2 cellular contexts compared by ENCODE assay signal in genomic region chr1:243923292-243924171, GRCh38.
TF ChIP-seq lines count a peak whose summit lies in the region.

No MANE protein-coding gene starts in this region.

TF ChIP-seq in SK-N-SH, 30 proteins besides CTCF, POLR2A, EP300 and RAD21:
- TF ChIP-seq ZBTB33 (IDR thresholded peaks at IDR 0.05; ENCODE audit: borderline replicate concordance, low read depth) (no peak), JUND (IDR thresholded peaks at IDR 0.05) (no peak), CHD2 (IDR thresholded peaks at IDR 0.05; ENCODE audit: low read length, partially characterized antibody) (no peak), TEAD4 (IDR thresholded peaks at IDR 0.05; ENCODE audit: borderline replicate concordance, insufficient read depth) (no peak), RCOR1 (IDR thresholded peaks at IDR 0.05; ENCODE audit: low read length) (no peak), SIN3A (IDR thresholded peaks at IDR 0.05; ENCODE audit: borderline replicate concordance, low read depth, low read length) (no peak), RXRA (IDR thresholded peaks at IDR 0.05; ENCODE audit: borderline replicate concordance, low read depth) (no peak)
TF ChIP-seq in SK-N-SH: peak in this region for 0.

TF ChIP-seq in SK-N-SH treated with all-trans-retinoic acid at 6 μM for 48 hours, 23 proteins besides CTCF, POLR2A, EP300 and RAD21 (continued from another document):
- TF ChIP-seq CREB5 (CRISPR knock-in tag; IDR thresholded peaks at IDR 0.05; ENCODE audit: low read depth) (no peak), PPARA (CRISPR knock-in tag; IDR thresholded peaks at IDR 0.05; ENCODE audit: borderline replicate concordance) (no peak), ZNF70 (CRISPR knock-in tag; IDR thresholded peaks at IDR 0.05) (no peak), OSR1 (CRISPR knock-in tag; IDR thresholded peaks at IDR 0.05) (no peak), GLIS3 (CRISPR knock-in tag; IDR thresholded peaks at IDR 0.05) (no peak)
- TF ChIP-seq, protein P1, sequence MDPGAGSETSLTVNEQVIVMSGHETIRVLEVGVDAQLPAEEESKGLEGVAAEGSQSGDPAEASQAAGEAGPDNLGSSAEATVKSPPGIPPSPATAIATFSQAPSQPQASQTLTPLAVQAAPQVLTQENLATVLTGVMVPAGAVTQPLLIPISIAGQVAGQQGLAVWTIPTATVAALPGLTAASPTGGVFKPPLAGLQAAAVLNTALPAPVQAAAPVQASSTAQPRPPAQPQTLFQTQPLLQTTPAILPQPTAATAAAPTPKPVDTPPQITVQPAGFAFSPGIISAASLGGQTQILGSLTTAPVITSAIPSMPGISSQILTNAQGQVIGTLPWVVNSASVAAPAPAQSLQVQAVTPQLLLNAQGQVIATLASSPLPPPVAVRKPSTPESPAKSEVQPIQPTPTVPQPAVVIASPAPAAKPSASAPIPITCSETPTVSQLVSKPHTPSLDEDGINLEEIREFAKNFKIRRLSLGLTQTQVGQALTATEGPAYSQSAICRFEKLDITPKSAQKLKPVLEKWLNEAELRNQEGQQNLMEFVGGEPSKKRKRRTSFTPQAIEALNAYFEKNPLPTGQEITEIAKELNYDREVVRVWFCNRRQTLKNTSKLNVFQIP (CRISPR knock-in tag; IDR thresholded peaks at IDR 0.05; ENCODE audit: borderline replicate concordance, low read depth): no peak
- TF ChIP-seq, protein P2, sequence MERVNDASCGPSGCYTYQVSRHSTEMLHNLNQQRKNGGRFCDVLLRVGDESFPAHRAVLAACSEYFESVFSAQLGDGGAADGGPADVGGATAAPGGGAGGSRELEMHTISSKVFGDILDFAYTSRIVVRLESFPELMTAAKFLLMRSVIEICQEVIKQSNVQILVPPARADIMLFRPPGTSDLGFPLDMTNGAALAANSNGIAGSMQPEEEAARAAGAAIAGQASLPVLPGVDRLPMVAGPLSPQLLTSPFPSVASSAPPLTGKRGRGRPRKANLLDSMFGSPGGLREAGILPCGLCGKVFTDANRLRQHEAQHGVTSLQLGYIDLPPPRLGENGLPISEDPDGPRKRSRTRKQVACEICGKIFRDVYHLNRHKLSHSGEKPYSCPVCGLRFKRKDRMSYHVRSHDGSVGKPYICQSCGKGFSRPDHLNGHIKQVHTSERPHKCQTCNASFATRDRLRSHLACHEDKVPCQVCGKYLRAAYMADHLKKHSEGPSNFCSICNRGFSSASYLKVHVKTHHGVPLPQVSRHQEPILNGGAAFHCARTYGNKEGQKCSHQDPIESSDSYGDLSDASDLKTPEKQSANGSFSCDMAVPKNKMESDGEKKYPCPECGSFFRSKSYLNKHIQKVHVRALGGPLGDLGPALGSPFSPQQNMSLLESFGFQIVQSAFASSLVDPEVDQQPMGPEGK (CRISPR knock-in tag; IDR thresholded peaks at IDR 0.05; ENCODE audit: borderline replicate concordance): no peak
